Comparison of ENCODE assay signal across 8 cellular contexts in the genomic region with DNA sequence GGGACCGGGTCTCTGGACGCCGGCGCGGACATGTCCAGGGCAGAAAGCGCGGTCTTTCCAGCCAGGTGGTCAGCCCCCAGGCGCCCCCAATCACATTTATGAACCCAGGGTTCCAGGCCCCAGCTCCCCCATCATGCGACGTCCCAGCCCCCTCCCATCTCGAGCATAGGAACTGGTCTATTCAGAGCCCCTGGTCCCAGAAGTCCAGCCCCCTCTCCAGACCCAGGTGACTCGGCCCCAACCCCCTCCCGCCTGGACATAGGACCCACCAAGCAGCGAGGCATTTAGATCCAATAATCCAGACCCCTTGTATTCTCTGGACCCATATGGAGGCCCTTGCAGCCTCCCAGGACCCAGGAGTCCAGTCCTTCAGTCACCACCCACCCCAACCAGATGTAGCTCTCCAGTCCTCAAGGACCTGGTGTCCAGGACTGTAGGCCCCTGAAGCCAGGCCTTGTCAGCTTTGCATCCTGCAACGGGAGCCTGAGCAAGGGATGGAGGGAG. TPM values are rescaled to one million over a fixed set of nuclear protein-coding genes. Genes with fewer than 3 reads are reported as not detected.
DNase-seq lines count a peak whose midpoint lies in the region; ATAC-seq and TF ChIP-seq lines count a peak whose summit lies in the region.

No MANE protein-coding gene starts in this region.

- ATAC-seq in heart right ventricle (peak in 5 of 8 donors; percentile 9 to 35 (median 15)), Right ventricle myocardium superior (ENCODE audit: poor library complexity) (no peak), body of pancreas (peak; percentile 23), aorta (ENCODE audit: low FRiP score) (no peak), GM21390 (IDR thresholded peaks at IDR 0.05; ENCODE audit: unreplicated experiment) (no peak), GM18505 (IDR thresholded peaks at IDR 0.05; ENCODE audit: unreplicated experiment) (no peak)

- H3K36me3 ChIP-seq in heart right ventricle (no peaks in the 10 kb centered on the region), body of pancreas (replicated peaks in 1 of 2; ENCODE audit: insufficient read depth in 1 of 2, low read depth in 2 of 2) (peaks cover 0 to 5% of the 10 kb centered on the region in 2 donors), mesodermal cell (ENCODE audit: control insufficient read depth, insufficient read depth, low read length) (no peaks in the 10 kb centered on the region), aorta (ENCODE audit: control insufficient read depth in 1 of 2, insufficient read depth in 2 of 2, low read length in 1 of 2) (no peaks in the 10 kb centered on the region)

- DNase-seq in heart right ventricle (no peak), Right ventricle myocardium superior (no peak), body of pancreas (no peak), aorta (no peak), GM10266 (ENCODE audit: extremely low spot score) (no peak)

- WGBS in heart right ventricle, 2 donors: 2% methylated on average over 15 of the region's 15 CpGs
- 0% methylated on average over 15 of the region's 15 CpGs; no CpG with 5 or more reads in 1 of the 2 donors for WGBS in body of pancreas, 2 donors
- 0% methylated on average over 5 to 9 of the region's 15 CpGs for WGBS in mesodermal cell (ENCODE audit: insufficient coverage in 2 of 2), 2 experiments
- 1 to 2% methylated on average over 8 to 15 of the region's 15 CpGs for WGBS in aorta, 2 donors

- peaks cover 0 to 56% (median 14%) of the 10 kb centered on the region in 7 donors for H3K27me3 ChIP-seq in heart right ventricle
- H3K27me3 ChIP-seq in body of pancreas: no peaks in the 10 kb centered on the region
- no peaks in the 10 kb centered on the region for H3K27me3 ChIP-seq in aorta (ENCODE audit: control insufficient read depth in 1 of 2, insufficient read depth in 2 of 2, low read length in 1 of 2)

- H3K9me3 ChIP-seq in heart right ventricle (no peaks in the 10 kb centered on the region), body of pancreas (no peaks in the 10 kb centered on the region), mesodermal cell (ENCODE audit: control insufficient read depth, low read length) (no peaks in the 10 kb centered on the region), aorta (ENCODE audit: control insufficient read depth, low read length) (no peaks in the 10 kb centered on the region)

- intact Hi-C loops in heart right ventricle (cut with DNase I): no loop called here
- intact Hi-C loops in Right ventricle myocardium superior (cut with DNase I): no loop called here
- intact Hi-C loops in body of pancreas (cut with DNase I): no loop called here
- intact Hi-C loops in aorta (cut with DNase I): no loop called here

- no peak for TF ChIP-seq CTCF in heart right ventricle (IDR thresholded peaks at IDR 0.05)
- no peak for TF ChIP-seq CTCF in body of pancreas (IDR thresholded peaks at IDR 0.05)
- TF ChIP-seq CTCF in GM10266 (IDR thresholded peaks at IDR 0.05; ENCODE audit: control insufficient read depth, insufficient read depth, low read depth, missing control alignments): no peak

- peak overlapping the region in 9 of 10 donors; percentile 40 to 68 (median 56) for H3K4me3 ChIP-seq in heart right ventricle
- H3K4me3 ChIP-seq in body of pancreas: peak overlapping the region; percentile 56 to 74
- H3K4me3 ChIP-seq in mesodermal cell (ENCODE audit: extremely low read depth, insufficient read depth, low read length, poor library complexity, severe bottlenecking): peak overlapping the region; percentile 45
- H3K4me3 ChIP-seq in aorta (ENCODE audit: low read length in 2 of 2): peak overlapping the region; percentile 32 to 51

- H3K27ac ChIP-seq in heart right ventricle (no peak overlapping the region), body of pancreas (peak overlapping the region in 3 of 4 donors; percentile 67 to 80 (median 69)), mesodermal cell (ENCODE audit: low read depth, low read length, severe bottlenecking) (peak overlapping the region; percentile 74), aorta (ENCODE audit: low read depth in 1 of 2, low read length in 2 of 2) (no peak overlapping the region)

- no peak for TF ChIP-seq POLR2A in body of pancreas (IDR thresholded peaks at IDR 0.05)
- TF ChIP-seq POLR2A in GM18505 (IDR thresholded peaks at IDR 0.05; ENCODE audit: borderline replicate concordance, extremely low read depth, insufficient read depth, insufficient read length): no peak

- H3K4me1 ChIP-seq in heart right ventricle (peaks cover 6 to 23% (median 20%) of the 10 kb centered on the region in 9 donors), body of pancreas (peaks cover 26% of the 10 kb centered on the region), mesodermal cell (ENCODE audit: control insufficient read depth, insufficient read depth, low read length, poor library complexity, severe bottlenecking) (peaks cover 5% of the 10 kb centered on the region), aorta (ENCODE audit: control insufficient read depth in 1 of 2, insufficient read depth in 2 of 2, low read length in 2 of 2) (no peaks in the 10 kb centered on the region)

RNA-seq across cellular contexts. Expression of a gene that starts 0.5 kb away (rescaled TPM):
- 10 to 100 TPM; 13.6 to 63.5 (median 26.0) TPM for total RNA-seq in heart right ventricle
- 10 to 100 TPM in 1 of 2 donors, 1 to 10 TPM in 1; 2.7 to 24.2 TPM for polyA plus RNA-seq in heart right ventricle
- 17.8 TPM for total RNA-seq in Right ventricle myocardium superior
- 10 to 100 TPM; 40.9 to 47.0 TPM for total RNA-seq in body of pancreas
- 120 TPM for polyA plus RNA-seq in mesodermal cell (2013, experiment 1 of 2)
- polyA plus RNA-seq in mesodermal cell (2013, experiment 2 of 2): 84.8 TPM
- total RNA-seq in aorta: 10 to 100 TPM; 12.9 to 13.5 TPM
- polyA plus RNA-seq in aorta: 10 to 100 TPM in 1 of 2 donors, 1 to 10 TPM in 1; 7.6 to 23.0 TPM

RNA-seq across cellular contexts. Expression of a gene that starts 12.2 kb away (rescaled TPM):
- total RNA-seq in heart right ventricle (under 1 TPM in 2 of 10 donors, not detected in 8; 0.12 to 0.35 TPM), Right ventricle myocardium superior (not detected), body of pancreas (10 to 100 TPM; 42.5 to 75.5 TPM), aorta (not detected)
- polyA plus RNA-seq in heart right ventricle (not detected), aorta (under 1 TPM; 0.08 to 0.50 TPM)
- 2.3 TPM for polyA plus RNA-seq in mesodermal cell (2013, experiment 1 of 2)
- polyA plus RNA-seq in mesodermal cell (2013, experiment 2 of 2): 1.4 TPM

RNA-seq across cellular contexts. Expression of a gene that starts 16.6 kb away (rescaled TPM):
- total RNA-seq in heart right ventricle (under 1 TPM in 2 of 10 donors, not detected in 8; 0.07 to 0.12 TPM), Right ventricle myocardium superior (not detected), body of pancreas (10 to 100 TPM; 14.0 to 33.6 TPM), aorta (not detected)
- polyA plus RNA-seq in heart right ventricle (not detected), aorta (not detected)
- 0.26 TPM for polyA plus RNA-seq in mesodermal cell (2013, experiment 1 of 2)
- not detected for polyA plus RNA-seq in mesodermal cell (2013, experiment 2 of 2)

RNA-seq across cellular contexts. Expression of a gene that starts 31.5 kb away (rescaled TPM):
- 1 to 10 TPM in 9 of 10 donors, under 1 TPM in 1; 0.66 to 7.8 (median 3.7) TPM for total RNA-seq in heart right ventricle
- 1 to 10 TPM; 2.3 to 4.8 TPM for polyA plus RNA-seq in heart right ventricle
- 2.6 TPM for total RNA-seq in Right ventricle myocardium superior
- 1 to 10 TPM; 6.3 to 6.5 TPM for total RNA-seq in body of pancreas
- polyA plus RNA-seq in mesodermal cell (2013, experiment 1 of 2): 5.4 TPM
- 7.5 TPM for polyA plus RNA-seq in mesodermal cell (2013, experiment 2 of 2)
- total RNA-seq in aorta: 10 to 100 TPM; 18.9 to 19.4 TPM
- 10 to 100 TPM in 1 of 2 donors, 1 to 10 TPM in 1; 2.9 to 10.4 TPM for polyA plus RNA-seq in aorta

RNA-seq across cellular contexts. Expression of a gene that starts 33.5 kb away (rescaled TPM):
- total RNA-seq in heart right ventricle (10 to 100 TPM in 1 of 10 donors, 1 to 10 TPM in 9; 1.7 to 22.8 (median 4.5) TPM), Right ventricle myocardium superior (4.1 TPM), body of pancreas (1 to 10 TPM in 1 of 2 donors, not detected in 1; 5.2 TPM), aorta (10 to 100 TPM; 18.7 TPM)
- polyA plus RNA-seq in heart right ventricle (10 to 100 TPM; 10.6 to 17.6 TPM), aorta (10 to 100 TPM in 1 of 2 donors, 1 to 10 TPM in 1; 7.3 to 20.9 TPM)
- 1.1 TPM for polyA plus RNA-seq in mesodermal cell (2013, experiment 1 of 2)
- polyA plus RNA-seq in mesodermal cell (2013, experiment 2 of 2): 1.2 TPM

Comparison
In these comparisons a context has a peak if more than half of its experiments do, and no peak if none do; other contexts are left out.
1. ATAC-seq: peak in heart right ventricle (5 of 8) and body of pancreas (single experiment); none in Right ventricle myocardium superior (single experiment), aorta (single experiment), GM21390 (single experiment) and GM18505 (single experiment).
2. H3K27ac ChIP-seq: peak in body of pancreas (3 of 4) and mesodermal cell (single experiment); none in heart right ventricle (0 of 10) and aorta (0 of 2).
3. RNA of a gene that starts 12.2 kb away (total RNA-seq): 42.5 to 75.5 TPM in body of pancreas; not detected in aorta, 0.12 to 0.35 TPM in heart right ventricle and not detected in Right ventricle myocardium superior (single experiment); every median in the first group is over 10 times any median in the second.
4. RNA of a gene that starts 16.6 kb away (total RNA-seq): 14.0 to 33.6 TPM in body of pancreas; not detected in aorta, not detected in Right ventricle myocardium superior (single experiment) and 0.07 to 0.12 TPM in heart right ventricle; every median in the first group is over 10 times any median in the second.
5. Peak in every context shown above with its lines, with median percentiles within 50 percentile points of each other: H3K4me3 ChIP-seq.